ENCODE assay signal across 8 cellular contexts in the genomic region with DNA sequence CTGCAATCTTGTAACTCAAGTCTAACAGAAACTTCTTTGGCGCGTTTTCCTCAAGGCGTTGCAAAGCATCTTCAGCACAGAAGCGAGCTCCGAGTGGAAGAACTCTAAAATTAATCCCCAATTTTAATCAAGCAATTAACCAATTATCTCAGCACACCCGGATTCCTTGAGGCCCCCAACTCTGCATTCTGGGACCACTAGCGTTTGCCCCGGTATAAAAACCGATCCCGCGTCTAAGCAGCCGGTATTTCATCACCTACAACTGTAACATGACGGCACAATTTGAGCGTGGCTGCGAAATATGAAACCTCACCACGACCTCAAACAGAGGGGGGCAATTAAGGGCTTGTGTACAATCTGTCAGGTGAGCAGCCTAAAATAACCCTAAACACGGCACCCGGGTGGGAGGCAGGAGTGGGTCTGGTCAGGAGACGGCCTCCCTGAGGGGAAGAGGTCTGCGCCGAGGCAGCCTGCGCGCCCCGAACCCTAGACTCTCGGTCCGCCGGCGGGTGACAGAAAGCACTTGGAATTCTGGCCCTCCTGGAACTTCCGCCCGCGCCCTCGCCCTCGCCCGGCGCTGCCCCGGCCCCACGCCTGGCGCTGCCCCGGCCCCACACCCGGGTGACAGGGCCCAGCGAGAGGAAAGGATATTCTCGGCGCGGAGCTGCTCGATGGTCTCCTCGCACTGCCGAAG. TPM values are rescaled to one million over a fixed set of nuclear protein-coding genes. Genes with fewer than 3 reads are reported as not detected.
DNase-seq lines count a peak whose midpoint lies in the region; ATAC-seq and TF ChIP-seq lines count a peak whose summit lies in the region.

No MANE protein-coding gene starts in this region.

- no peak overlapping the region for H4K8ac ChIP-seq in neuronal stem cell (ENCODE audit: low read depth, low read length)

- peak; percentile 52 to 62 for DNase-seq in Caco-2
- peak; percentile 31 for DNase-seq in HuH-7.5 (ENCODE audit: low spot score)
- DNase-seq in OCI-M1 (lab: John Stamatoyannopoulos, UW): peak; percentile 78
- peak; percentile 29 for DNase-seq in activated gamma-delta T cell treated with Interleukin-2 at 50 U/mL for 16 hours
- DNase-seq in foreskin keratinocyte: peak; percentile 20 to 49
- peak; percentile 21 for DNase-seq in neuronal stem cell (ENCODE audit: low spot score)
- peak; percentile 72 for DNase-seq in type B pancreatic cell (ENCODE audit: extremely low spot score, unreplicated experiment)

- H2AFZ ChIP-seq in neuronal stem cell (ENCODE audit: low read length): peak overlapping the region; percentile 91

- peak overlapping the region; percentile 74 for H3K4me3 ChIP-seq in Caco-2 (ENCODE audit: low read depth, low read length)
- peak overlapping the region; percentile 92 for H3K4me3 ChIP-seq in neuronal stem cell (ENCODE audit: low read length in 2 of 2)

- BruUV-seq in Caco-2 (replicated peaks; lab: Mats Ljungman, UMichigan): TSS peak; percentile 46

- TF ChIP-seq CTCF in Caco-2 (IDR thresholded peaks at IDR 0.05; ENCODE audit: insufficient read depth in 1 of 2, low read depth in 1 of 2, low read length in 1 of 2, severe bottlenecking in 1 of 2, unreplicated experiment in 1 of 2) (no peak), foreskin keratinocyte (conservative IDR thresholded peaks at IDR 0.05) (no peak), type B pancreatic cell (conservative IDR thresholded peaks at IDR 0.05) (no peak)

- H3K4me3 Mint-ChIP-seq in Caco-2 (ENCODE audit: unreplicated experiment): peak overlapping the region; percentile 95
- peak overlapping the region; percentile 94 for H3K4me3 Mint-ChIP-seq in type B pancreatic cell

- H3K4me1 Mint-ChIP-seq in Caco-2 (ENCODE audit: low read depth, unreplicated experiment) (peaks cover 6% of the 10 kb centered on the region), type B pancreatic cell (ENCODE audit: unreplicated experiment) (peaks cover 21% of the 10 kb centered on the region)

- peak overlapping the region; percentile 89 for H3K14ac ChIP-seq in neuronal stem cell (ENCODE audit: low read length)

- H3K4ac ChIP-seq in neuronal stem cell (ENCODE audit: low read length): peak overlapping the region; percentile 89

- H3K79me1 ChIP-seq in neuronal stem cell (ENCODE audit: low read depth, low read length): peaks cover 3% of the 10 kb centered on the region

- H3K27ac ChIP-seq in foreskin keratinocyte (peak overlapping the region; percentile 84), neuronal stem cell (replicated peaks; ENCODE audit: low read length) (peak overlapping the region; percentile 97)

- intact Hi-C loops in Caco-2 (cut with micrococcal nuclease; ENCODE audit: unreplicated experiment): no loop called here

- peak overlapping the region; percentile 52 for H3K4me2 ChIP-seq in neuronal stem cell (ENCODE audit: insufficient read depth, low read length, poor library complexity, severe bottlenecking)

- H3K27ac Mint-ChIP-seq in Caco-2 (ENCODE audit: unreplicated experiment) (peak overlapping the region; percentile 99), type B pancreatic cell (peak overlapping the region; percentile 97)

- H3K36me3 ChIP-seq in Caco-2 (ENCODE audit: control insufficient read depth, insufficient read depth, low read length): no peaks in the 10 kb centered on the region
- H3K36me3 ChIP-seq in neuronal stem cell (replicated peaks in 1 of 2; ENCODE audit: control insufficient read depth in 2 of 2, insufficient read depth in 2 of 2, low read length in 2 of 2): peaks cover 8 to 69% of the 10 kb centered on the region in 2 donors

- no peak overlapping the region for H2BK12ac ChIP-seq in neuronal stem cell (ENCODE audit: low read length)

- peak overlapping the region; percentile 93 for H3K23ac ChIP-seq in neuronal stem cell (ENCODE audit: low read depth, low read length, poor library complexity)

- H2BK15ac ChIP-seq in neuronal stem cell (ENCODE audit: low read length): peak overlapping the region; percentile 98

- peak overlapping the region; percentile 96 for H3K9ac ChIP-seq in neuronal stem cell (ENCODE audit: low read depth, low read length, poor library complexity)

- H2BK120ac ChIP-seq in neuronal stem cell (ENCODE audit: low read depth, low read length): peak overlapping the region; percentile 94

- H3K27me3 ChIP-seq in Caco-2 (replicated peaks; ENCODE audit: control insufficient read depth, insufficient read depth, low read length): no peaks in the 10 kb centered on the region
- no peaks in the 10 kb centered on the region for H3K27me3 ChIP-seq in foreskin keratinocyte
- H3K27me3 ChIP-seq in neuronal stem cell (ENCODE audit: control insufficient read depth in 3 of 3, insufficient read depth in 3 of 3, low read depth in 1 of 3, low read length in 3 of 3): no peaks in the 10 kb centered on the region

- H4K91ac ChIP-seq in neuronal stem cell (ENCODE audit: low read depth, low read length, poor library complexity): peak overlapping the region; percentile 64

- H3K4me1 ChIP-seq in Caco-2 (0 out of 2 replicates have a peak, but pooled peaks cover 8% of the 10 kb centered on the region), foreskin keratinocyte (peaks cover 10% of the 10 kb centered on the region), neuronal stem cell (ENCODE audit: control insufficient read depth in 2 of 2, insufficient read depth in 1 of 2, low read depth in 1 of 2, low read length in 2 of 2) (peaks cover 0 to 5% of the 10 kb centered on the region in 2 donors)

- ATAC-seq in GM21515 (IDR thresholded peaks at IDR 0.05; ENCODE audit: unreplicated experiment) (peak; percentile 22), foreskin keratinocyte (peak; percentile 28)

- H3K36me3 Mint-ChIP-seq in Caco-2 (ENCODE audit: insufficient read depth, unreplicated experiment) (peaks cover 80% of the 10 kb centered on the region), type B pancreatic cell (peaks cover 12% of the 10 kb centered on the region)

- H3K9me3 ChIP-seq in Caco-2 (no peaks in the 10 kb centered on the region), neuronal stem cell (replicated peaks in 1 of 2; ENCODE audit: control insufficient read depth in 2 of 2, insufficient read depth in 1 of 2, low read depth in 1 of 2, low read length in 2 of 2) (no peaks in the 10 kb centered on the region)

- H3K18ac ChIP-seq in neuronal stem cell (ENCODE audit: low read length): peak overlapping the region; percentile 96

- no peak overlapping the region for H2AK5ac ChIP-seq in neuronal stem cell (ENCODE audit: low read depth, low read length)

- no peaks in the 10 kb centered on the region for H3K9me3 Mint-ChIP-seq in Caco-2 (ENCODE audit: unreplicated experiment)
- no peaks in the 10 kb centered on the region for H3K9me3 Mint-ChIP-seq in type B pancreatic cell

- no CpG with 5 or more reads among the region's 47 CpGs for WGBS in neuronal stem cell (ENCODE audit: extremely low coverage in 2 of 2, insufficient read length in 2 of 2, insufficient replicate concordance in 1 of 2), 2 donors

- H3K27me3 Mint-ChIP-seq in Caco-2 (ENCODE audit: insufficient read depth, unreplicated experiment) (no peaks in the 10 kb centered on the region), type B pancreatic cell (no peaks in the 10 kb centered on the region)

- POLR2A ChIA-PET in Caco-2 (lab: Charles Lee): interaction anchor here (0.6 to 2.2 kb wide), 12 partner anchors 8 to 132 kb away, joined by 3 to 48 read pairs (median 5); a partner anchor contains a TSS

- peak overlapping the region; percentile 99 for H2BK5ac ChIP-seq in neuronal stem cell (ENCODE audit: low read length)

- CTCF ChIA-PET in Caco-2 (lab: Charles Lee): interaction anchor here (0.5 to 1.8 kb wide), 5 partner anchors 11 to 807 kb away, joined by 3 to 27 read pairs (median 5); no protein-coding TSS in a partner anchor

RNA-seq across cellular contexts. Expression of a gene that starts 0.6 kb away (rescaled TPM):
- total RNA-seq in Caco-2 (2022): 37.5 and 40.1 TPM in 2 replicates
- 19.3 and 20.7 TPM in 2 replicates for total RNA-seq in foreskin keratinocyte
- polyA plus RNA-seq in foreskin keratinocyte: 11.3 and 12.1 TPM in 2 replicates
- 19.3 TPM for polyA plus RNA-seq in neuronal stem cell (2013, experiment 1 of 2)
- polyA plus RNA-seq in neuronal stem cell (2013, experiment 2 of 2): 19.3 TPM
- total RNA-seq in type B pancreatic cell (ENCODE audit: low replicate concordance): 27.2 and 30.4 TPM in 2 replicates

RNA-seq across cellular contexts. Expression of a gene that starts 26.6 kb away (rescaled TPM):
- total RNA-seq in Caco-2 (2022) (77.9 and 79.0 TPM in 2 replicates), foreskin keratinocyte (48.8 and 62.1 TPM in 2 replicates), type B pancreatic cell (ENCODE audit: low replicate concordance) (78.0 and 100.0 TPM in 2 replicates)
- polyA plus RNA-seq in foreskin keratinocyte: 25.2 and 36.8 TPM in 2 replicates
- 156 TPM for polyA plus RNA-seq in neuronal stem cell (2013, experiment 1 of 2)
- polyA plus RNA-seq in neuronal stem cell (2013, experiment 2 of 2): 156 TPM

RNA-seq across cellular contexts. Expression of a gene that starts 26.9 kb away (rescaled TPM):
- total RNA-seq in Caco-2 (2022) (55.8 and 57.0 TPM in 2 replicates), foreskin keratinocyte (37.0 and 42.8 TPM in 2 replicates), type B pancreatic cell (ENCODE audit: low replicate concordance) (31.6 and 74.8 TPM in 2 replicates)
- polyA plus RNA-seq in foreskin keratinocyte: 17.5 and 20.2 TPM in 2 replicates
- polyA plus RNA-seq in neuronal stem cell (2013, experiment 1 of 2): 116 TPM
- polyA plus RNA-seq in neuronal stem cell (2013, experiment 2 of 2): 104 TPM

Comparison
In these comparisons a context has a peak if more than half of its experiments do, and no peak if none do; other contexts are left out.
1. Peak in every context shown above with its lines: DNase-seq, ATAC-seq, H3K4me3 ChIP-seq and H3K27ac ChIP-seq.
2. DNase-seq: peak in every context shown above with its lines; median percentile 78 in OCI-M1; 72 in type B pancreatic cell; 57 in Caco-2; 34 in foreskin keratinocyte; 31 in HuH-7.5; 29 in activated gamma-delta T cell treated with Interleukin-2 at 50 U/mL for 16 hours; 21 in neuronal stem cell.